9 cellular contexts compared by ENCODE assay signal in the genomic region with DNA sequence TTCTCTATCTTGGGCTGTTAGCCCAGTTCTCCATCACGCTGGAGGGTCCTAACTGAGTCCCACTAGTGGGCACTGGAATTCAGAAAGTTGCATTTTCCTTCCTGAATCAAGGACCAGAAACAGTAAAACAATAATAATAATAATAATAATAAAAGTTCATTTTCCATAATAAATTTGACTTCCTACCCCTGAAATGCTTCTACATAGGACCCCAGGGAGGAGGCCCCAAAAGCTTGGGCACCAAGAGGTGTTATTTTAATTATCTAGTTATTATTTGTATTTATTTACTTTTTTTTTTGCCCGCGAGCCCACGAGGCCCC. TPM values are rescaled to one million over a fixed set of nuclear protein-coding genes. Genes with fewer than 3 reads are reported as not detected.
DNase-seq lines count a peak whose midpoint lies in the region; ATAC-seq and TF ChIP-seq lines count a peak whose summit lies in the region.
"Had no signal": no experiment of that assay in that cellular context is flagged by ENCODE, and none has a peak within 500 bp of the region (broad histone marks: within the 10 kb centered on the region; RNA-seq: fewer than 3 reads in every experiment).

No MANE protein-coding gene starts in this region.

- H3K9me3 Mint-ChIP-seq in stimulated activated naive CD8-positive, alpha-beta T cell treated with anti-CD3 and anti-CD28 coated beads, Interleukin-15, amount 100 ng/mL, for 72 hours, result no peaks in the 10 kb centered on the region
- no peaks in the 10 kb centered on the region for H3K9me3 Mint-ChIP-seq in central memory CD8-positive, alpha-beta T cell
- no peaks in the 10 kb centered on the region for H3K9me3 Mint-ChIP-seq in natural killer cell

- TF ChIP-seq CTCF in natural killer cell (IDR thresholded peaks at IDR 0.05) (no peak), vagina (IDR thresholded peaks at IDR 0.05) (no peak)

- H3K27me3 ChIP-seq in vagina, result no peaks in the 10 kb centered on the region

- H3K27ac ChIP-seq in vagina, result peak overlapping the region; percentile 98

- H3K4me3 Mint-ChIP-seq in stimulated activated naive CD8-positive, alpha-beta T cell treated with anti-CD3 and anti-CD28 coated beads, Interleukin-15, amount 100 ng/mL, for 72 hours, result peak overlapping the region; percentile 72 to 86
- H3K4me3 Mint-ChIP-seq in central memory CD8-positive, alpha-beta T cell, result peak overlapping the region; percentile 74
- H3K4me3 Mint-ChIP-seq in natural killer cell, result peak overlapping the region; percentile 81

- no peak for TF ChIP-seq POLR2A in vagina (IDR thresholded peaks at IDR 0.05)

- no peaks in the 10 kb centered on the region for H3K9me3 ChIP-seq in vagina
- H3K9me3 ChIP-seq: HAP-1 had no signal

- intact Hi-C loops in natural killer cell (cut with micrococcal nuclease), result no loop called here
- intact Hi-C loops in vagina (cut with DNase I), result no loop called here

- DNase-seq in stimulated activated naive CD8-positive, alpha-beta T cell treated with anti-CD3 and anti-CD28 coated beads, Interleukin-15, amount 100 ng/mL, for 72 hours, result no peak
- no peak for DNase-seq in stimulated activated naive CD8-positive, alpha-beta T cell treated with anti-CD3 and anti-CD28 coated beads, Interleukin-15, Interleukin-2, amounts not matched to agents 100 U/mL and 50 U/mL, for 24 hours
- no peak for DNase-seq in central memory CD8-positive, alpha-beta T cell (ENCODE audit: low spot score in 2 of 2)
- DNase-seq in natural killer cell (no peak), vagina (ENCODE audit: extremely low spot score in 2 of 2) (no peak), CD1c-positive myeloid dendritic cell (ENCODE audit: extremely low spot score) (no peak), hypothalamus (lab: John Stamatoyannopoulos, UW) (no peak)

- peak overlapping the region; percentile 61 to 67 for H3K4me3 ChIP-seq in vagina

- no peak for ATAC-seq in stimulated activated naive CD8-positive, alpha-beta T cell treated with anti-CD3 and anti-CD28 coated beads, Interleukin-15, amount 100 ng/mL, for 72 hours
- no peak for ATAC-seq in stimulated activated naive CD8-positive, alpha-beta T cell treated with anti-CD3 and anti-CD28 coated beads, Interleukin-15, Interleukin-2, amounts not matched to agents 100 U/mL and 50 U/mL, for 24 hours
- ATAC-seq in central memory CD8-positive, alpha-beta T cell (replicated peaks; ENCODE audit: extremely low read depth, poor library complexity, severe bottlenecking), result no peak
- ATAC-seq in natural killer cell (no peak), GM21360 (IDR thresholded peaks at IDR 0.05; ENCODE audit: unreplicated experiment) (no peak)

- peaks cover 2% of the 10 kb centered on the region for H3K36me3 Mint-ChIP-seq in central memory CD8-positive, alpha-beta T cell (ENCODE audit: insufficient read depth)
- no peaks in the 10 kb centered on the region for H3K36me3 Mint-ChIP-seq in natural killer cell

- no peaks in the 10 kb centered on the region for H3K27me3 Mint-ChIP-seq in stimulated activated naive CD8-positive, alpha-beta T cell treated with anti-CD3 and anti-CD28 coated beads, Interleukin-15, amount 100 ng/mL, for 72 hours
- H3K27me3 Mint-ChIP-seq in central memory CD8-positive, alpha-beta T cell, result no peaks in the 10 kb centered on the region
- no peaks in the 10 kb centered on the region for H3K27me3 Mint-ChIP-seq in natural killer cell (ENCODE audit: low read depth in 2 of 2)

- peaks cover 46% of the 10 kb centered on the region for H3K4me1 Mint-ChIP-seq in stimulated activated naive CD8-positive, alpha-beta T cell treated with anti-CD3 and anti-CD28 coated beads, Interleukin-15, amount 100 ng/mL, for 72 hours
- peaks cover 34% of the 10 kb centered on the region for H3K4me1 Mint-ChIP-seq in central memory CD8-positive, alpha-beta T cell
- H3K4me1 Mint-ChIP-seq in natural killer cell, result peaks cover 17 to 29% of the 10 kb centered on the region in 2 donors

- no peak overlapping the region for H3K27ac Mint-ChIP-seq in stimulated activated naive CD8-positive, alpha-beta T cell treated with anti-CD3 and anti-CD28 coated beads, Interleukin-15, amount 100 ng/mL, for 72 hours
- no peak overlapping the region for H3K27ac Mint-ChIP-seq in central memory CD8-positive, alpha-beta T cell (ENCODE audit: low read depth)
- peak overlapping the region in 1 of 2 donors; percentile 82 for H3K27ac Mint-ChIP-seq in natural killer cell

- no peaks in the 10 kb centered on the region for H3K36me3 ChIP-seq in vagina
- H3K36me3 ChIP-seq: HAP-1 had no signal

- peaks cover 30% of the 10 kb centered on the region for H3K4me1 ChIP-seq in vagina

RNA-seq across cellular contexts. Expression of a gene that starts 12.4 kb away (rescaled TPM):
- total RNA-seq in natural killer cell, result 1 to 10 TPM; 1.5 to 3.0 (median 1.5) TPM
- total RNA-seq in vagina, result 55.2 TPM

RNA-seq across cellular contexts. Expression of a gene that starts 21.0 kb away (rescaled TPM):
- total RNA-seq in natural killer cell (1 to 10 TPM; 3.7 to 5.8 (median 4.4) TPM), vagina (146 TPM)

RNA-seq across cellular contexts. Expression of a gene that starts 21.1 kb away (rescaled TPM):
- total RNA-seq in natural killer cell (100 to 1,000 TPM in 1 of 3 donors, 10 to 100 TPM in 2; 75.7 to 116 (median 87.3) TPM), vagina (271 TPM)

RNA-seq across cellular contexts. Expression of a gene that starts 52.5 kb away (rescaled TPM):
- total RNA-seq in natural killer cell, result not detected
- total RNA-seq in vagina, result 14.7 TPM

Comparison
In these comparisons a context has a peak if more than half of its experiments do, and no peak if none do; other contexts are left out.
1. RNA of a gene that starts 12.4 kb away (total RNA-seq): 55.2 TPM in vagina (single experiment); 1.5 to 3.0 TPM in natural killer cell; every median in the first group is over 10 times any median in the second.
2. RNA of a gene that starts 21.0 kb away (total RNA-seq): 146 TPM in vagina (single experiment); 3.7 to 5.8 TPM in natural killer cell; every median in the first group is over 10 times any median in the second.
3. Peak in every context shown above with its lines, with median percentiles within 50 percentile points of each other: H3K4me3 Mint-ChIP-seq.